In genomic region chr7:725223-726005, GRCh38 we compare ENCODE assay signal across 1 cellular context.
TF ChIP-seq lines count a peak whose summit lies in the region.

No MANE protein-coding gene starts in this region.

TF ChIP-seq in GM23338, 12 proteins besides CTCF, POLR2A, EP300 and RAD21 (continued from another document):
- TF ChIP-seq, protein P1, sequence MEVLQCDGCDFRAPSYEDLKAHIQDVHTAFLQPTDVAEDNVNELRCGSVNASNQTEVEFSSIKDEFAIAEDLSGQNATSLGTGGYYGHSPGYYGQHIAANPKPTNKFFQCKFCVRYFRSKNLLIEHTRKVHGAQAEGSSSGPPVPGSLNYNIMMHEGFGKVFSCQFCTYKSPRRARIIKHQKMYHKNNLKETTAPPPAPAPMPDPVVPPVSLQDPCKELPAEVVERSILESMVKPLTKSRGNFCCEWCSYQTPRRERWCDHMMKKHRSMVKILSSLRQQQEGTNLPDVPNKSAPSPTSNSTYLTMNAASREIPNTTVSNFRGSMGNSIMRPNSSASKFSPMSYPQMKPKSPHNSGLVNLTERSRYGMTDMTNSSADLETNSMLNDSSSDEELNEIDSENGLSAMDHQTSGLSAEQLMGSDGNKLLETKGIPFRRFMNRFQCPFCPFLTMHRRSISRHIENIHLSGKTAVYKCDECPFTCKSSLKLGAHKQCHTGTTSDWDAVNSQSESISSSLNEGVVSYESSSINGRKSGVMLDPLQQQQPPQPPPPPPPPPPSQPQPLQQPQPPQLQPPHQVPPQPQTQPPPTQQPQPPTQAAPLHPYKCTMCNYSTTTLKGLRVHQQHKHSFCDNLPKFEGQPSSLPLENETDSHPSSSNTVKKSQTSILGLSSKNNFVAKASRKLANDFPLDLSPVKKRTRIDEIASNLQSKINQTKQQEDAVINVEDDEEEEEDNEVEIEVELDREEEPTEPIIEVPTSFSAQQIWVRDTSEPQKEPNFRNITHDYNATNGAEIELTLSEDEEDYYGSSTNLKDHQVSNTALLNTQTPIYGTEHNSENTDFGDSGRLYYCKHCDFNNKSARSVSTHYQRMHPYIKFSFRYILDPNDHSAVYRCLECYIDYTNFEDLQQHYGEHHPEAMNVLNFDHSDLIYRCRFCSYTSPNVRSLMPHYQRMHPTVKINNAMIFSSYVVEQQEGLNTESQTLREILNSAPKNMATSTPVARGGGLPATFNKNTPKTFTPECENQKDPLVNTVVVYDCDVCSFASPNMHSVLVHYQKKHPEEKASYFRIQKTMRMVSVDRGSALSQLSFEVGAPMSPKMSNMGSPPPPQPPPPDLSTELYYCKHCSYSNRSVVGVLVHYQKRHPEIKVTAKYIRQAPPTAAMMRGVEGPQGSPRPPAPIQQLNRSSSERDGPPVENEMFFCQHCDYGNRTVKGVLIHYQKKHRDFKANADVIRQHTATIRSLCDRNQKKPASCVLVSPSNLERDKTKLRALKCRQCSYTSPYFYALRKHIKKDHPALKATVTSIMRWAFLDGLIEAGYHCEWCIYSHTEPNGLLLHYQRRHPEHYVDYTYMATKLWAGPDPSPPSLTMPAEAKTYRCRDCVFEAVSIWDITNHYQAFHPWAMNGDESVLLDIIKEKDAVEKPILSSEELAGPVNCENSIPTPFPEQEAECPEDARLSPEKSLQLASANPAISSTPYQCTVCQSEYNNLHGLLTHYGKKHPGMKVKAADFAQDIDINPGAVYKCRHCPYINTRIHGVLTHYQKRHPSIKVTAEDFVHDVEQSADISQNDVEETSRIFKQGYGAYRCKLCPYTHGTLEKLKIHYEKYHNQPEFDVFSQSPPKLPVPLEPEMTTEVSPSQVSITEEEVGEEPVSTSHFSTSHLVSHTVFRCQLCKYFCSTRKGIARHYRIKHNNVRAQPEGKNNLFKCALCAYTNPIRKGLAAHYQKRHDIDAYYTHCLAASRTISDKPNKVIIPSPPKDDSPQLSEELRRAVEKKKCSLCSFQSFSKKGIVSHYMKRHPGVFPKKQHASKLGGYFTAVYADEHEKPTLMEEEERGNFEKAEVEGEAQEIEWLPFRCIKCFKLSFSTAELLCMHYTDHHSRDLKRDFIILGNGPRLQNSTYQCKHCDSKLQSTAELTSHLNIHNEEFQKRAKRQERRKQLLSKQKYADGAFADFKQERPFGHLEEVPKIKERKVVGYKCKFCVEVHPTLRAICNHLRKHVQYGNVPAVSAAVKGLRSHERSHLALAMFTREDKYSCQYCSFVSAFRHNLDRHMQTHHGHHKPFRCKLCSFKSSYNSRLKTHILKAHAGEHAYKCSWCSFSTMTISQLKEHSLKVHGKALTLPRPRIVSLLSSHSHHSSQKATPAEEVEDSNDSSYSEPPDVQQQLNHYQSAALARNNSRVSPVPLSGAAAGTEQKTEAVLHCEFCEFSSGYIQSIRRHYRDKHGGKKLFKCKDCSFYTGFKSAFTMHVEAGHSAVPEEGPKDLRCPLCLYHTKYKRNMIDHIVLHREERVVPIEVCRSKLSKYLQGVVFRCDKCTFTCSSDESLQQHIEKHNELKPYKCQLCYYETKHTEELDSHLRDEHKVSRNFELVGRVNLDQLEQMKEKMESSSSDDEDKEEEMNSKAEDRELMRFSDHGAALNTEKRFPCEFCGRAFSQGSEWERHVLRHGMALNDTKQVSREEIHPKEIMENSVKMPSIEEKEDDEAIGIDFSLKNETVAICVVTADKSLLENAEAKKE (CRISPR knock-in tag; IDR thresholded peaks at IDR 0.05) = no peak
- TF ChIP-seq, protein P2, sequence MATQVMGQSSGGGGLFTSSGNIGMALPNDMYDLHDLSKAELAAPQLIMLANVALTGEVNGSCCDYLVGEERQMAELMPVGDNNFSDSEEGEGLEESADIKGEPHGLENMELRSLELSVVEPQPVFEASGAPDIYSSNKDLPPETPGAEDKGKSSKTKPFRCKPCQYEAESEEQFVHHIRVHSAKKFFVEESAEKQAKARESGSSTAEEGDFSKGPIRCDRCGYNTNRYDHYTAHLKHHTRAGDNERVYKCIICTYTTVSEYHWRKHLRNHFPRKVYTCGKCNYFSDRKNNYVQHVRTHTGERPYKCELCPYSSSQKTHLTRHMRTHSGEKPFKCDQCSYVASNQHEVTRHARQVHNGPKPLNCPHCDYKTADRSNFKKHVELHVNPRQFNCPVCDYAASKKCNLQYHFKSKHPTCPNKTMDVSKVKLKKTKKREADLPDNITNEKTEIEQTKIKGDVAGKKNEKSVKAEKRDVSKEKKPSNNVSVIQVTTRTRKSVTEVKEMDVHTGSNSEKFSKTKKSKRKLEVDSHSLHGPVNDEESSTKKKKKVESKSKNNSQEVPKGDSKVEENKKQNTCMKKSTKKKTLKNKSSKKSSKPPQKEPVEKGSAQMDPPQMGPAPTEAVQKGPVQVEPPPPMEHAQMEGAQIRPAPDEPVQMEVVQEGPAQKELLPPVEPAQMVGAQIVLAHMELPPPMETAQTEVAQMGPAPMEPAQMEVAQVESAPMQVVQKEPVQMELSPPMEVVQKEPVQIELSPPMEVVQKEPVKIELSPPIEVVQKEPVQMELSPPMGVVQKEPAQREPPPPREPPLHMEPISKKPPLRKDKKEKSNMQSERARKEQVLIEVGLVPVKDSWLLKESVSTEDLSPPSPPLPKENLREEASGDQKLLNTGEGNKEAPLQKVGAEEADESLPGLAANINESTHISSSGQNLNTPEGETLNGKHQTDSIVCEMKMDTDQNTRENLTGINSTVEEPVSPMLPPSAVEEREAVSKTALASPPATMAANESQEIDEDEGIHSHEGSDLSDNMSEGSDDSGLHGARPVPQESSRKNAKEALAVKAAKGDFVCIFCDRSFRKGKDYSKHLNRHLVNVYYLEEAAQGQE (IDR thresholded peaks at IDR 0.05; ENCODE audit: unreplicated experiment) = no peak
- TF ChIP-seq STAT1 (IDR thresholded peaks at IDR 0.05; ENCODE audit: unreplicated experiment) (no peak), POLR2AphosphoS5 (IDR thresholded peaks at IDR 0.05; ENCODE audit: low read depth) (no peak), CREB1 (CRISPR knock-in tag; IDR thresholded peaks at IDR 0.05; ENCODE audit: low read depth) (no peak), EZH2phosphoT487 (IDR thresholded peaks at IDR 0.05; ENCODE audit: unreplicated experiment) (no peak), ZNF114 (CRISPR knock-in tag; IDR thresholded peaks at IDR 0.05) (no peak)
